ENCODE assay signal across 14 cellular contexts in the genomic region with DNA sequence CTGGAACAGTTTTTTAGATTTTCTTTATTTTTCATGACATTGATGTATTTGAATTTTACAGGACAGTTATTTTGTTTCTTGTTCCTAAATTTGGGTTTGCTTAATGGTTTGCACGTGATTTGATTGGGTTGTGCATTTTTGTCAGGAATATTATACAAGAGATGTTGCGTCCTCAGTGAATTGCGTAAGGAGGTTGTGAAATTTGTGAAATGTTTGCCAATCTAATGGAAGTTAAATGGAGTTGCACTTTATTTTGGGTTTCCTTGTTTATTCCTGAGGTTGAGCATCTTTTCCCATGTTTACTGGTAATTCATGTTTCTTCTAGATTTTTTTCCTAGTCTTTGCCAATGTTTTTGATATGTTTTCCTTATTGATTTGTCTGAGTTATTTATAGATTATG. TPM values are rescaled to one million over a fixed set of nuclear protein-coding genes. Genes with fewer than 3 reads are reported as not detected.
"Had no signal": no experiment of that assay in that cellular context is flagged by ENCODE, and none has a peak within 500 bp of the region (broad histone marks: within the 10 kb centered on the region; RNA-seq: fewer than 3 reads in every experiment).

No MANE protein-coding gene starts in this region.

- H3K27ac ChIP-seq: brain microvascular endothelial cell, left ventricle myocardium inferior, upper lobe of right lung had no signal

- H3K4me1 ChIP-seq: left ventricle myocardium inferior, upper lobe of right lung had no signal

- H3K27me3 ChIP-seq: brain microvascular endothelial cell, upper lobe of right lung had no signal

- H3K36me3 ChIP-seq: brain microvascular endothelial cell, left ventricle myocardium inferior, upper lobe of right lung had no signal

- DNase-seq: activated effector memory CD4-positive, alpha-beta T cell treated with Interleukin-2 at 50 U/mL for 16 hours; activated T-cell treated with anti-CD3 and anti-CD28 coated beads, Interleukin-2, amount 50 U/mL, for 1 hour; amygdala; brain microvascular endothelial cell; dermis blood vessel endothelial cell; erythroblast; left ventricle myocardium inferior; stimulated activated CD4-positive, alpha-beta T cell treated with anti-CD3 and anti-CD28 coated beads, Interleukin-15, amount 100 ng/mL, for 24 hours; stimulated activated CD4-positive, alpha-beta T cell treated with anti-CD3 and anti-CD28 coated beads, Interleukin-4, amount 100 ng/mL, for 24 hours; upper lobe of right lung had no signal

- H3K9me3 ChIP-seq: upper lobe of right lung had no signal

- H3K27ac Mint-ChIP-seq: activated naive CD4-positive, alpha-beta T cell treated with anti-CD3 and anti-CD28 coated beads, Interleukin-2, amount 50 U/mL, for 24 hours; stimulated activated naive CD8-positive, alpha-beta T cell treated with anti-CD3 and anti-CD28 coated beads, Interleukin-15, Interleukin-2, amounts not matched to agents 100 ng/mL and 50 ng/mL, for 24 hours had no signal

- H3K4me3 ChIP-seq: left ventricle myocardium inferior, upper lobe of right lung had no signal

- H3K4me3 Mint-ChIP-seq: activated naive CD4-positive, alpha-beta T cell treated with anti-CD3 and anti-CD28 coated beads, Interleukin-2, amount 50 U/mL, for 24 hours; stimulated activated naive CD8-positive, alpha-beta T cell treated with anti-CD3 and anti-CD28 coated beads, Interleukin-15, Interleukin-2, amounts not matched to agents 100 ng/mL and 50 ng/mL, for 24 hours had no signal

- H3K27me3 Mint-ChIP-seq: activated naive CD4-positive, alpha-beta T cell treated with anti-CD3 and anti-CD28 coated beads, Interleukin-2, amount 50 U/mL, for 24 hours; stimulated activated naive CD8-positive, alpha-beta T cell treated with anti-CD3 and anti-CD28 coated beads, Interleukin-15, Interleukin-2, amounts not matched to agents 100 ng/mL and 50 ng/mL, for 24 hours had no signal

RNA-seq across cellular contexts. Expression of a gene that starts 19.9 kb away (rescaled TPM):
- total RNA-seq: dermis blood vessel endothelial cell; left ventricle myocardium inferior; osteoblast; T-helper 2 cell treated with Interferon-gamma antibody and Interleukin-4, amounts not matched to agents 100 ng/mL and 5 ng/mL, for 36 hours; upper lobe of right lung had no signal
